Comparison of ENCODE assay signal across 10 cellular contexts in genomic region chr6:85404497-85405174, GRCh38. TPM values are rescaled to one million over a fixed set of nuclear protein-coding genes. Genes with fewer than 3 reads are reported as not detected.
DNase-seq lines count a peak whose midpoint lies in the region; ATAC-seq, FAIRE-seq and TF ChIP-seq lines count a peak whose summit lies in the region.
"Had no signal": no experiment of that assay in that cellular context is flagged by ENCODE, and none has a peak within 500 bp of the region (broad histone marks: within the 10 kb centered on the region; RNA-seq: fewer than 3 reads in every experiment).

No MANE protein-coding gene starts in this region.

- H3K27ac Mint-ChIP-seq in activated CD4-positive, alpha-beta T cell treated with anti-CD3 and anti-CD28 coated beads, Interleukin-2, amount 10 ng/mL, durations not matched to agents 24 days and 14 days, result peak overlapping the region; percentile 73

- peaks cover 14 to 34% of the 10 kb centered on the region in 2 donors for H3K4me1 ChIP-seq in thoracic aorta (ENCODE audit: control insufficient read depth in 1 of 2, low read depth in 2 of 2)

- H3K27me3 Mint-ChIP-seq in activated CD4-positive, alpha-beta T cell treated with anti-CD3 and anti-CD28 coated beads, Interleukin-2, amount 10 ng/mL, durations not matched to agents 24 days and 14 days, result peaks cover 2% of the 10 kb centered on the region

- peaks cover 62% of the 10 kb centered on the region for H3K4me1 Mint-ChIP-seq in activated CD4-positive, alpha-beta T cell treated with anti-CD3 and anti-CD28 coated beads, Interleukin-2, amount 10 ng/mL, durations not matched to agents 24 days and 14 days

- peak overlapping the region; percentile 40 for H3K4me3 Mint-ChIP-seq in activated CD4-positive, alpha-beta T cell treated with anti-CD3 and anti-CD28 coated beads, Interleukin-2, amount 10 ng/mL, durations not matched to agents 24 days and 14 days

- peak; percentile 55 for DNase-seq in activated CD4-positive, alpha-beta T cell treated with anti-CD3 and anti-CD28 coated beads, Interleukin-2, amount 10 ng/mL, durations not matched to agents 24 days and 14 days
- no peak for DNase-seq in activated CD4-positive, alpha-beta T cell treated with anti-CD3 and anti-CD28 coated beads, Interleukin-2, amount 50 U/mL, for 48 hours
- DNase-seq in RCC 7860 (ENCODE audit: low spot score) (peak; percentile 88), fibroblast of pulmonary artery (ENCODE audit: low read depth) (peak; percentile 92), thoracic aorta (ENCODE audit: low spot score) (peak; percentile 25), caudate nucleus (lab: John Stamatoyannopoulos, UW) (no peak), NCI-H524 (lab: John Stamatoyannopoulos, UW) (no peak)
- DNase-seq: upper lobe of left lung had no signal

- no peaks in the 10 kb centered on the region for H3K9me3 ChIP-seq in thoracic aorta
- H3K9me3 ChIP-seq: upper lobe of left lung had no signal

- TF ChIP-seq CTCF in fibroblast of pulmonary artery (IDR thresholded peaks at IDR 0.05; ENCODE audit: low read length, missing control alignments) (no peak), thoracic aorta (IDR thresholded peaks at IDR 0.05) (no peak)

- no peaks in the 10 kb centered on the region for H3K36me3 ChIP-seq in thoracic aorta
- H3K36me3 ChIP-seq: upper lobe of left lung had no signal

- peak; percentile 78 for FAIRE-seq in RCC 7860 (lab: Jason Lieb, UNC)

- intact Hi-C loops in activated CD4-positive, alpha-beta T cell treated with anti-CD3 and anti-CD28 coated beads, Interleukin-2, amount 10 ng/mL, durations not matched to agents 24 days and 14 days (cut with micrococcal nuclease), result loop anchor here (5.0 kb wide), 2 partner anchors 42 to 48 kb away; partner anchors contain the start of gene NT5E

- ATAC-seq in thoracic aorta (ENCODE audit: insufficient number of reproducible peaks, low FRiP score, low read depth) (no peak), GM19035 (IDR thresholded peaks at IDR 0.05; ENCODE audit: unreplicated experiment) (no peak)

- no peak overlapping the region for H3K4me3 ChIP-seq in fibroblast of pulmonary artery (replicated peaks; ENCODE audit: low read depth, low read length)
- no peak overlapping the region for H3K4me3 ChIP-seq in thoracic aorta
- H3K4me3 ChIP-seq: upper lobe of left lung had no signal

- H3K27ac ChIP-seq in thoracic aorta, result peak overlapping the region; percentile 74 to 83
- no peak overlapping the region for H3K27ac ChIP-seq in caudate nucleus (ENCODE audit: low read depth, low read length)

- H3K9me3 Mint-ChIP-seq in activated CD4-positive, alpha-beta T cell treated with anti-CD3 and anti-CD28 coated beads, Interleukin-2, amount 10 ng/mL, durations not matched to agents 24 days and 14 days, result no peaks in the 10 kb centered on the region

- no peaks in the 10 kb centered on the region for H3K27me3 ChIP-seq in thoracic aorta (replicated peaks; ENCODE audit: insufficient read depth)
- H3K27me3 ChIP-seq: upper lobe of left lung had no signal

- H3K36me3 Mint-ChIP-seq in activated CD4-positive, alpha-beta T cell treated with anti-CD3 and anti-CD28 coated beads, Interleukin-2, amount 10 ng/mL, durations not matched to agents 24 days and 14 days (ENCODE audit: low read depth), result no peaks in the 10 kb centered on the region
- H3K36me3 Mint-ChIP-seq: CD4-positive, CD25-positive, alpha-beta regulatory T cell had no signal

RNA-seq across cellular contexts. Expression of gene NT5E, which starts 45.2 kb away (rescaled TPM):
- 14.8 and 15.2 TPM in 2 replicates for total RNA-seq in activated CD4-positive, alpha-beta T cell treated with anti-CD3 and anti-CD28 coated beads, Interleukin-2, amount 10 ng/mL, durations not matched to agents 24 days and 14 days
- 10 to 100 TPM; 47.4 to 57.4 TPM for total RNA-seq in thoracic aorta

Comparison
In these comparisons a context has a peak if more than half of its experiments do, and no peak if none do; other contexts are left out.
1. DNase-seq: peak in activated CD4-positive, alpha-beta T cell treated with anti-CD3 and anti-CD28 coated beads, Interleukin-2, amount 10 ng/mL, durations not matched to agents 24 days and 14 days (single experiment), RCC 7860 (single experiment), fibroblast of pulmonary artery (single experiment) and thoracic aorta (single experiment); none in activated CD4-positive, alpha-beta T cell treated with anti-CD3 and anti-CD28 coated beads, Interleukin-2, amount 50 U/mL, for 48 hours (0 of 2), caudate nucleus (0 of 61) and NCI-H524 (0 of 2).